In genomic region chr21:32572574-32573420, GRCh38 we compare ENCODE assay signal across 18 cellular contexts. TPM values are rescaled to one million over a fixed set of nuclear protein-coding genes. Genes with fewer than 3 reads are reported as not detected.
DNase-seq lines count a peak whose midpoint lies in the region; ATAC-seq and TF ChIP-seq lines count a peak whose summit lies in the region.
"Had no signal": no experiment of that assay in that cellular context is flagged by ENCODE, and none has a peak within 500 bp of the region (broad histone marks: within the 10 kb centered on the region; RNA-seq: fewer than 3 reads in every experiment).

No MANE protein-coding gene starts in this region.

- no peaks in the 10 kb centered on the region for H3K79me2 ChIP-seq in GM23338 (replicated peaks; ENCODE audit: insufficient read depth)

- H3F3A ChIP-seq in GM23338 (replicated peaks; ENCODE audit: low read depth): no peaks in the 10 kb centered on the region

- H3K36me3 Mint-ChIP-seq in GM23338 (ENCODE audit: low read depth): peaks cover 4% of the 10 kb centered on the region; the same call in 2 of the 3 replicates

- POLR2A ChIA-PET in A673 (lab: Charles Lee; ENCODE audit: low non-redundant PET): no interaction called here

- H3K36me3 ChIP-seq in GM23338 (ENCODE audit: insufficient read depth) (no peaks in the 10 kb centered on the region), breast epithelium (no peaks in the 10 kb centered on the region), prostate gland (no peaks in the 10 kb centered on the region), A673 (ENCODE audit: insufficient read depth, low read length, poor library complexity, severe bottlenecking) (no peaks in the 10 kb centered on the region), esophagus muscularis mucosa (peaks cover 0 to 7% (median 0%) of the 10 kb centered on the region in 4 donors)
- H3K36me3 ChIP-seq: Peyer's patch had no signal

- H3K27me3 ChIP-seq in GM23338 (ENCODE audit: insufficient read depth) (no peaks in the 10 kb centered on the region), breast epithelium (no peaks in the 10 kb centered on the region), prostate gland (replicated peaks; ENCODE audit: insufficient read depth) (no peaks in the 10 kb centered on the region), A673 (replicated peaks; ENCODE audit: insufficient read depth, low read depth, low read length, poor library complexity) (no peaks in the 10 kb centered on the region), esophagus muscularis mucosa (no peaks in the 10 kb centered on the region)
- H3K27me3 ChIP-seq: Peyer's patch had no signal

- H3K4me2 ChIP-seq in GM23338: no peak overlapping the region

- DNase-seq in GM23338 (ENCODE audit: low spot score): no peak
- DNase-seq in NCI-H2171 treated with DMSO at 0.1 percent for 48 hours (lab: John Stamatoyannopoulos, UW): peak; percentile 93
- peak; percentile 62 to 66 for DNase-seq in breast epithelium (ENCODE audit: low spot score in 2 of 2)
- peak; percentile 36 for DNase-seq in prostate gland (ENCODE audit: low spot score)
- DNase-seq in A673 (ENCODE audit: low spot score): no peak
- DNase-seq in esophagus muscularis mucosa (ENCODE audit: extremely low spot score): no peak
- no peak for DNase-seq in activated CD4-positive, alpha-beta T cell treated with anti-CD3 and anti-CD28 coated beads for 4 hours
- DNase-seq: activated CD4-positive, alpha-beta T cell treated with anti-CD3 and anti-CD28 coated beads, Interleukin-2, amount 10 ng/mL, durations not matched to agents 24 days and 14 days; CD8-positive, alpha-beta T cell; effector CD8-positive, alpha-beta T cell; kidney glomerular epithelial cell; naive B cell; NCI-H1694 treated with DMSO at 0.1 percent for 48 hours; right cardiac atrium; stimulated activated naive CD8-positive, alpha-beta T cell treated with anti-CD3 and anti-CD28 coated beads, Interleukin-15, amount 100 ng/mL, for 72 hours had no signal

- CTCF ChIA-PET in A673 (lab: Charles Lee): interaction anchor here (1.0 kb wide), 1 partner anchor 170 kb away, joined by 3 read pairs; no protein-coding TSS in a partner anchor

- H3K4me1 Mint-ChIP-seq in GM23338: peaks cover 23% of the 10 kb centered on the region

- H3K27ac ChIP-seq in GM23338 (ENCODE audit: low read depth) (no peak overlapping the region), breast epithelium (peak overlapping the region; percentile 69 to 73), prostate gland (peak overlapping the region; percentile 4 to 45), A673 (ENCODE audit: low read depth, low read length, poor library complexity, severe bottlenecking) (no peak overlapping the region), esophagus muscularis mucosa (replicated peaks in 1 of 4) (no peak overlapping the region)
- H3K27ac ChIP-seq: gastroesophageal sphincter, Peyer's patch had no signal

- intact Hi-C loops in breast epithelium (cut with DNase I; ENCODE audit: low total_unique reads): no loop called here
- intact Hi-C loops in prostate gland (cut with DNase I): no loop called here
- intact Hi-C loops in A673 (cut with micrococcal nuclease; ENCODE audit: unreplicated experiment): no loop called here
- intact Hi-C loops in esophagus muscularis mucosa (cut with DNase I): no loop called here

- H3K4me1 ChIP-seq in GM23338 (ENCODE audit: insufficient read depth): peaks cover 14% of the 10 kb centered on the region
- H3K4me1 ChIP-seq in breast epithelium: peaks cover 0 to 3% of the 10 kb centered on the region in 2 donors
- no peaks in the 10 kb centered on the region for H3K4me1 ChIP-seq in prostate gland (replicated peaks)
- no peaks in the 10 kb centered on the region for H3K4me1 ChIP-seq in A673 (ENCODE audit: insufficient read depth, low read length, poor library complexity, severe bottlenecking)
- peaks cover 5 to 17% (median 12%) of the 10 kb centered on the region in 4 donors for H3K4me1 ChIP-seq in esophagus muscularis mucosa

- H3K9me3 ChIP-seq in breast epithelium: no peaks in the 10 kb centered on the region
- H3K9me3 ChIP-seq in prostate gland: no peaks in the 10 kb centered on the region
- no peaks in the 10 kb centered on the region for H3K9me3 ChIP-seq in A673 (ENCODE audit: low read depth, low read length, poor library complexity, severe bottlenecking)
- H3K9me3 ChIP-seq in esophagus muscularis mucosa: no peaks in the 10 kb centered on the region
- H3K9me3 ChIP-seq: gastroesophageal sphincter, Peyer's patch had no signal

- H3K4me3 ChIP-seq in GM23338 (no peak overlapping the region), breast epithelium (peak overlapping the region in 2 of 3 donors; percentile 39 to 58), prostate gland (no peak overlapping the region), A673 (ENCODE audit: low read depth, low read length, poor library complexity, severe bottlenecking) (no peak overlapping the region), esophagus muscularis mucosa (no peak overlapping the region)
- H3K4me3 ChIP-seq: gastroesophageal sphincter, Peyer's patch had no signal

- no peak for TF ChIP-seq EP300 in esophagus muscularis mucosa (IDR thresholded peaks at IDR 0.05)

- H4K20me1 ChIP-seq in GM23338 (replicated peaks; ENCODE audit: insufficient read depth): no peaks in the 10 kb centered on the region

- no peak for TF ChIP-seq CTCF in GM23338 (conservative IDR thresholded peaks at IDR 0.05; ENCODE audit: low read depth in 2 of 2)
- TF ChIP-seq CTCF in breast epithelium (IDR thresholded peaks at IDR 0.05): no peak
- TF ChIP-seq CTCF in prostate gland (IDR thresholded peaks at IDR 0.05): peak in 1 of 4 experiments; percentile 18
- no peak for TF ChIP-seq CTCF in A673 (conservative IDR thresholded peaks at IDR 0.05; ENCODE audit: low read depth, low read length)
- no peak for TF ChIP-seq CTCF in esophagus muscularis mucosa (IDR thresholded peaks at IDR 0.05)

- no peak overlapping the region for H3K4me3 Mint-ChIP-seq in GM23338
- H3K4me3 Mint-ChIP-seq: activated CD4-positive, alpha-beta T cell treated with anti-CD3 and anti-CD28 coated beads, Interleukin-2, amount 10 ng/mL, durations not matched to agents 24 days and 14 days; CD8-positive, alpha-beta T cell; naive B cell; stimulated activated naive CD8-positive, alpha-beta T cell treated with anti-CD3 and anti-CD28 coated beads, Interleukin-15, amount 100 ng/mL, for 72 hours had no signal

- peaks cover 4% of the 10 kb centered on the region; the same call in 2 of the 3 replicates for H3K9me3 Mint-ChIP-seq in GM23338
- H3K9me3 Mint-ChIP-seq: activated CD4-positive, alpha-beta T cell treated with anti-CD3 and anti-CD28 coated beads, Interleukin-2, amount 10 ng/mL, durations not matched to agents 24 days and 14 days; activated T-helper 2 cell treated with anti-CD3 and anti-CD28 coated beads, Interferon-gamma antibody, Interleukin-2, Interleukin-4, amounts not matched to agents 10 μg/mL and 5 μg/mL and 100 μg/mL, durations not matched to agents 14 hours and 24 hours and 36 hours; CD8-positive, alpha-beta T cell; naive B cell; stimulated activated naive CD8-positive, alpha-beta T cell treated with anti-CD3 and anti-CD28 coated beads, Interleukin-15, amount 100 ng/mL, for 72 hours had no signal

- H3K27me3 Mint-ChIP-seq in GM23338 (ENCODE audit: insufficient read depth, low read depth, poor library complexity): peaks cover 9% of the 10 kb centered on the region
- H3K27me3 Mint-ChIP-seq: stimulated activated naive CD8-positive, alpha-beta T cell treated with anti-CD3 and anti-CD28 coated beads, Interleukin-15, amount 100 ng/mL, for 72 hours had no signal

- no TSS peak for BruUV-seq in A673 (replicated peaks; lab: Mats Ljungman, UMichigan)

- no peak for ATAC-seq in GM23338
- ATAC-seq: CD8-positive, alpha-beta T cell; gastroesophageal sphincter; right cardiac atrium; stimulated activated naive CD8-positive, alpha-beta T cell treated with anti-CD3 and anti-CD28 coated beads, Interleukin-15, amount 100 ng/mL, for 72 hours had no signal

- 38% methylated on average over 25 of the region's 25 CpGs for WGBS in prostate gland
- WGBS in esophagus muscularis mucosa: 81% methylated on average over 17 of the region's 25 CpGs

- H2AFZ ChIP-seq in GM23338: 0 out of 2 replicates have a peak overlapping the region, but pooled peaks have one; percentile 14

- TF ChIP-seq POLR2A in breast epithelium (IDR thresholded peaks at IDR 0.05) (no peak), prostate gland (IDR thresholded peaks at IDR 0.05) (no peak), esophagus muscularis mucosa (IDR thresholded peaks at IDR 0.05; ENCODE audit: low read depth) (no peak)

- H3K9me2 ChIP-seq in GM23338 (ENCODE audit: insufficient read depth): no peaks in the 10 kb centered on the region

- no peak overlapping the region for H3K27ac Mint-ChIP-seq in GM23338
- H3K27ac Mint-ChIP-seq: activated CD4-positive, alpha-beta T cell treated with anti-CD3 and anti-CD28 coated beads, Interleukin-2, amount 10 ng/mL, durations not matched to agents 24 days and 14 days; activated T-helper 2 cell treated with anti-CD3 and anti-CD28 coated beads, Interferon-gamma antibody, Interleukin-2, Interleukin-4, amounts not matched to agents 10 μg/mL and 5 μg/mL and 100 μg/mL, durations not matched to agents 14 hours and 24 hours and 36 hours; CD8-positive, alpha-beta T cell; stimulated activated naive CD8-positive, alpha-beta T cell treated with anti-CD3 and anti-CD28 coated beads, Interleukin-15, amount 100 ng/mL, for 72 hours had no signal

TF ChIP-seq in GM23338, 12 proteins besides CTCF, POLR2A, EP300 and RAD21:
- TF ChIP-seq EZH2phosphoT487 (IDR thresholded peaks at IDR 0.05; ENCODE audit: unreplicated experiment): no peak
- no peak for TF ChIP-seq POLR2AphosphoS5 (IDR thresholded peaks at IDR 0.05; ENCODE audit: low read depth)
- no peak for TF ChIP-seq EZH2 (IDR thresholded peaks at IDR 0.05; ENCODE audit: low read depth, unreplicated experiment)
- TF ChIP-seq NANOG (IDR thresholded peaks at IDR 0.05; ENCODE audit: borderline replicate concordance): no peak

RNA-seq across cellular contexts. Expression of gene TCP10L, which starts 12.5 kb away (rescaled TPM):
- 0.10 and 0.12 TPM in 2 replicates for total RNA-seq in GM23338 (2014; rRNA removed; shearing (Covaris generic))
- 0.65 and 1.5 TPM in 2 replicates for polyA plus RNA-seq in GM23338 (2016; fragmentation: Nextera tagmentation; extraction: Ambion mirVana)
- total RNA-seq in breast epithelium: under 1 TPM; 0.48 to 0.73 (median 0.66) TPM
- total RNA-seq in prostate gland: 10 to 100 TPM in 1 of 2 donors, 1 to 10 TPM in 1; 1.9 to 17.8 TPM
- 2.5 and 3.7 TPM in 2 replicates for total RNA-seq in A673 (2021)
- 1 to 10 TPM; 1.2 to 1.7 (median 1.5) TPM for total RNA-seq in esophagus muscularis mucosa
- total RNA-seq: CD8-positive, alpha-beta T cell had no signal

RNA-seq across cellular contexts. Expression of gene CFAP298, which starts 39.4 kb away (rescaled TPM):
- 37.8 and 46.6 TPM in 2 replicates for total RNA-seq in GM23338 (2014; rRNA removed; shearing (Covaris generic))
- polyA plus RNA-seq in GM23338 (2016; fragmentation: Nextera tagmentation; extraction: Ambion mirVana): 152 and 157 TPM in 2 replicates
- total RNA-seq in breast epithelium (10 to 100 TPM; 16.8 to 38.2 (median 36.1) TPM), prostate gland (10 to 100 TPM; 43.4 to 44.5 TPM), A673 (2021) (54.8 and 55.2 TPM in 2 replicates), esophagus muscularis mucosa (10 to 100 TPM; 22.8 to 41.2 (median 32.8) TPM)

Comparison
In these comparisons a context has a peak if more than half of its experiments do, and no peak if none do; other contexts are left out.
1. DNase-seq: peak in NCI-H2171 treated with DMSO at 0.1 percent for 48 hours (single experiment), breast epithelium (2 of 2) and prostate gland (single experiment); none in GM23338 (single experiment), A673 (single experiment), esophagus muscularis mucosa (single experiment) and activated CD4-positive, alpha-beta T cell treated with anti-CD3 and anti-CD28 coated beads for 4 hours (0 of 2).
2. H3K27ac ChIP-seq: peak in breast epithelium (2 of 2) and prostate gland (2 of 2); none in GM23338 (single experiment), A673 (single experiment) and esophagus muscularis mucosa (0 of 4).
3. H3K4me3 ChIP-seq: peak in breast epithelium (2 of 3); none in GM23338 (single experiment), prostate gland (0 of 2), A673 (single experiment) and esophagus muscularis mucosa (0 of 4).